In the genomic region with DNA sequence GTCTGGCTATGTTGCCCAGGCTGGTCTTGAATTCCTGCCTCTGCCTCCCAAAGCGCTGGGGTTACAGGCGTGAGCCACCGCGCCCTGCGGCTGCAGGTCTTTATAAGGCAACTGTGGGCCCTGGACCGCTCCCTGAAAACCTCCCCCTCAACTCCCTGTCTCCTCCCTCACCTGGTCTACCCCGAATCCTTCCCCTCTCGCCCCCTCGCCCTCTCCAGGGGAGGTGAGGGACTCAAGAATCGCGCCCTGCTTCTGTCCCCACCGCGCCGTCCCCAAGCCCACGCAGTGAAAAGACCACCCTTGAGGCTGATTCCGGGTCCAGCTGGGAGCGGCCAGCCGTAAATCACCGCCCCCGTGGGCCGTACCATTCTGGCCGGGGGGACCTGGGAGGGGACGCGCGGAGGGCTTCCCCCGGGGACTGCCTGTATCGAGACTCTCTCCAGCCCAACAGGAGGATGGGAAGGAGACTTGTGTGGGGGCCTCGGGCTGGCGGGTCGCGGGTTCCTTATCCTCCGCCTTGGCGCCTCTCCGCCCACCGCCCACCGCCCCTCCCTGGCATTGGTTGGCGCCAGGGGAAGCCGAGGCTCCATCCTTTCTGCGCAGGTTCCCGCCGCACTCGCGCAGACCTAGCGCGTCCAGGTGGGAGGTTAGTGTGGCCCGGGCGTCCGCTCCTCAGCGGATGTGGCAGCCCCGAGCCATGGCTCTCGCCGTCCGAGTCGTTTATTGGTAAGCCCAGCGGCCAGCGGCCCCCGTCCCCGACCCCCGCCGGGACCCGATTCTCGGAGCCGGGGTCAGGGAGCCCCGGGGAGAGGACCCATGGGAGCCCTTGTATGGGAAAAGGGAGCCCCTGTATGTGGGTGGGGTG, we compare ENCODE assay signal across 7 cellular contexts. TPM values are rescaled to one million over a fixed set of nuclear protein-coding genes. Genes with fewer than 3 reads are reported as not detected.
DNase-seq lines count a peak whose midpoint lies in the region; ATAC-seq, FAIRE-seq and TF ChIP-seq lines count a peak whose summit lies in the region.

SELENOW (plus strand) TSS at position 615 of the 865 bp plus-strand sequence; CDS start at position 698, 83 bp downstream.

- H3K27me3 ChIP-seq in keratinocyte (ENCODE audit: control insufficient read depth, extremely low read depth, insufficient read depth, low read length): no peaks in the 10 kb centered on the region

- H3K4me3 ChIP-seq in keratinocyte (ENCODE audit: control insufficient read depth in 2 of 3, extremely low read depth in 1 of 3, insufficient read depth in 2 of 3, low read depth in 1 of 3, low read length in 3 of 3): peak within 1 kb of the TSS; percentile 77 to 97 (median 83)

- H3K9ac ChIP-seq in keratinocyte (ENCODE audit: control insufficient read depth, extremely low read depth, insufficient read depth, low read length): peak within 1 kb of the TSS; percentile 98

- DNase-seq in NCI-H2196 (lab: John Stamatoyannopoulos, UW; ENCODE audit: unreplicated experiment) (peak; percentile 86), keratinocyte (ENCODE audit: low read depth, low spot score) (no peak)
- peak; percentile 74 for DNase-seq in central memory CD4-positive, alpha-beta T cell
- DNase-seq in stimulated activated CD4-positive, alpha-beta T cell treated with anti-CD3 and anti-CD28 coated beads, Interleukin-12 subunit alpha, Interleukin-12 subunit beta, amount 100 ng/mL, for 48 hours (ENCODE audit: low read depth in 2 of 3, low spot score in 1 of 3): peak; percentile 61 to 73 (median 69)

- peaks cover 25% of the 10 kb centered on the region for H3K79me2 ChIP-seq in keratinocyte (ENCODE audit: control insufficient read depth, insufficient read depth, low read length)

- ATAC-seq in GM18517 (IDR thresholded peaks at IDR 0.05; ENCODE audit: unreplicated experiment) (peak; percentile 57), HG03066 (IDR thresholded peaks at IDR 0.05; ENCODE audit: low read depth, unreplicated experiment) (peak; percentile 71)
- peak; percentile 94 to 95 for ATAC-seq in activated CD4-positive, CD25-positive, alpha-beta regulatory T cell treated with anti-CD3 and anti-CD28 coated beads, Interleukin-2, amount 50 U/mL, for 24 hours

- H3K4me1 ChIP-seq in keratinocyte (ENCODE audit: control insufficient read depth, extremely low read depth, insufficient read depth, low read length): peaks cover 14% of the 10 kb centered on the region

- peak within 1 kb of the TSS; percentile 98 for H3K27ac ChIP-seq in keratinocyte (ENCODE audit: control insufficient read depth, insufficient read depth, low read length)

- peaks cover 2% of the 10 kb centered on the region for H3K9me1 ChIP-seq in keratinocyte (ENCODE audit: control insufficient read depth, extremely low read depth, insufficient read depth, low read length)

- dilution Hi-C loops in keratinocyte (cut with MboI; ENCODE audit: extremely low pct_ligation_motif_present, low sequenced_read_pairs): no loop called here

- FAIRE-seq in keratinocyte (lab: Jason Lieb, UNC): no peak

- H4K20me1 ChIP-seq in keratinocyte (ENCODE audit: control insufficient read depth, extremely low read depth, insufficient read depth, low read length): no peaks in the 10 kb centered on the region

- TF ChIP-seq CTCF in keratinocyte (optimal IDR thresholded peaks at IDR 0.05 in 1 of 3, IDR thresholded peaks at IDR 0.05 in 1 of 3, conservative IDR thresholded peaks at IDR 0.05 in 1 of 3; ENCODE audit: extremely low read depth in 1 of 3, insufficient read depth in 2 of 3, low read length in 3 of 3): no peak

- peaks cover 11 to 17% of the 10 kb centered on the region in 2 experiments for H3K36me3 ChIP-seq in keratinocyte (ENCODE audit: control insufficient read depth in 2 of 2, extremely low read depth in 1 of 2, insufficient read depth in 2 of 2, low read length in 2 of 2)

- H3K9me3 ChIP-seq in keratinocyte (ENCODE audit: control insufficient read depth, low read depth, low read length): no peaks in the 10 kb centered on the region

- peak within 1 kb of the TSS; percentile 76 for H2AFZ ChIP-seq in keratinocyte (ENCODE audit: control insufficient read depth, low read length)

- H3K4me2 ChIP-seq in keratinocyte (ENCODE audit: control insufficient read depth, extremely low read depth, insufficient read depth, low read depth, low read length): peak within 1 kb of the TSS; percentile 77

RNA-seq across cellular contexts. Expression of gene SELENOW, which starts in this region (rescaled TPM):
- 421 to 777 TPM (median 509 TPM) in 3 replicates for polyA plus RNA-seq in keratinocyte
- polyA plus RNA-seq in keratinocyte (2011; ENCODE audit: low read depth): 95.6 TPM
- 628 and 828 TPM in 2 replicates for polyA plus RNA-seq in keratinocyte (2011; cell fraction: cytosol; rRNA removed)
- polyA plus RNA-seq in keratinocyte (2011; cell fraction: nucleus; rRNA removed): 193 and 224 TPM in 2 replicates
- polyA plus RNA-seq in keratinocyte (2012; ENCODE audit: low replicate concordance): 242 and 370 TPM in 2 replicates
- 130 to 266 TPM (median 265 TPM) in 3 replicates for polyA minus RNA-seq in keratinocyte
- polyA minus RNA-seq in keratinocyte (2011; cell fraction: cytosol; rRNA and poly(A)+ RNA removed): 221 TPM
- 38.6 and 40.7 TPM in 2 replicates for polyA minus RNA-seq in keratinocyte (2011; cell fraction: nucleus; rRNA and poly(A)+ RNA removed)
